13 cellular contexts compared by ENCODE assay signal in the genomic region with DNA sequence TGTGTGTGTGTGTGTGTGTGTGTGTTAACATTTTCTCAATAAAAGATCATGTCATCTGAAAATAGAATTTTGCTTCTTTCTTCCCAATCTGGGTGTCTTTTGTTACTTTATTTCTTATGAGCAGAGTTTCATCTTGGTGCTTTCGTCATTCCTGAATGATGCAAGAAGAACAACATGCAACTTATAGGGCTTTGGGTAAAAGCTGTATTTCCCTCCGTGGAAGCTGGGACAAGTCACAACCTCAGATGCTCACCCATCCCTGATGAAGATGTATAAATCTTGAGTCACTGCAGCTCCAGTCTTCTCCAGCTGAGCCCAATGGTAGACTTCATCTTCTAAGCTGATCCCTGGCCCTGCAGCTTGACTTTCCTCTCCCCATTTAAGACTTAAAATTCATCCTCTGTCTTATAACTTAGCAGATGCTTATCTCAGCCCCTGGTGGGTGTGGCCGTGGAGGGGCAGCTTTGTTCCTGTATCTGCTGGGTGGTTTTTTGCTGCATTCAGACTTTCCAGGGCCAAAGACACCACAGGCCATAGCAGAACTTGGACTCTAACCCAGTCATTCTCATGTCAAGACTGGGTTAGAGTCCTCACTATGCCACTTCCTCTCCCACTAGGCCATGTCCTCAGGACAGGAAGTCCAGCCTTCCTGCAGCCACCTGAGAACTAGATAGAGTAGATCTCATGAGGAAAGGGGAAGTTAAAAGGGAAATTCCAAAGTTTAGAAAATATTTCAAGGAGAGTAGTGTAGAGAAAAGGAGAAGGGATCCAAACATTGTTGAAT.
DNase-seq lines count a peak whose midpoint lies in the region; ATAC-seq and TF ChIP-seq lines count a peak whose summit lies in the region.
"Had no signal": no experiment of that assay in that cellular context is flagged by ENCODE, and none has a peak within 500 bp of the region (broad histone marks: within the 10 kb centered on the region; RNA-seq: fewer than 3 reads in every experiment).

No MANE protein-coding gene starts in this region.

- ATAC-seq in GM18909 (IDR thresholded peaks at IDR 0.05; ENCODE audit: poor library complexity, unreplicated experiment), result peak; percentile 49
- ATAC-seq in HG02884 (IDR thresholded peaks at IDR 0.05; ENCODE audit: unreplicated experiment), result peak; percentile 59
- ATAC-seq: WTC11 had no signal

- no peak for TF ChIP-seq CTCF in OCI-LY7 (conservative IDR thresholded peaks at IDR 0.05; ENCODE audit: low read length)

- H3K36me3 ChIP-seq in OCI-LY7 (ENCODE audit: insufficient read depth, low read length), result no peaks in the 10 kb centered on the region
- H3K36me3 ChIP-seq: HAP-1, prostate gland had no signal

- H3K4me3 ChIP-seq in OCI-LY7 (ENCODE audit: low read depth, low read length, poor library complexity, severe bottlenecking), result no peak overlapping the region
- H3K4me3 ChIP-seq in skeletal muscle cell (ENCODE audit: low read depth, low read length), result no peak overlapping the region
- H3K4me3 ChIP-seq: HAP-1, prostate gland, testis had no signal

- intact Hi-C loops in OCI-LY7 (cut with micrococcal nuclease; ENCODE audit: unreplicated experiment), result no loop called here

- H3K9me3 ChIP-seq in OCI-LY7 (ENCODE audit: low read length), result no peaks in the 10 kb centered on the region
- H3K9me3 ChIP-seq: HAP-1, prostate gland, testis had no signal

- no peaks in the 10 kb centered on the region for H4K20me1 ChIP-seq in OCI-LY7 (ENCODE audit: insufficient read depth, low read length)

- CTCF ChIA-PET in OCI-LY7 (lab: Charles Lee; ENCODE audit: unreplicated experiment), result no interaction called here

- peak overlapping the region; percentile 39; the same call in 1 of the 2 replicates for H3K4me2 ChIP-seq in OCI-LY7 (ENCODE audit: low read length)

- no peaks in the 10 kb centered on the region for H3K9me2 ChIP-seq in OCI-LY7 (ENCODE audit: insufficient read depth, low read length)

- H2AFZ ChIP-seq in OCI-LY7 (ENCODE audit: low read length), result peak overlapping the region; percentile 44; the same call in 1 of the 2 replicates

- BruUV-seq in OCI-LY7 (replicated peaks; lab: Mats Ljungman, UMichigan), result no TSS peak

- no peak overlapping the region for H3K27ac ChIP-seq in OCI-LY7 (ENCODE audit: low read depth, low read length, poor library complexity, severe bottlenecking)
- H3K27ac ChIP-seq: prostate gland, testis had no signal

- peaks cover 31% of the 10 kb centered on the region for H3K4me1 ChIP-seq in OCI-LY7 (ENCODE audit: insufficient read depth, low read length, poor library complexity, severe bottlenecking)
- H3K4me1 ChIP-seq: HAP-1, prostate gland, testis had no signal

- DNase-seq in OCI-LY7 (ENCODE audit: low spot score) (peak; percentile 36), skeletal muscle cell (ENCODE audit: low read depth) (peak; percentile 21), NCI-H1105 (lab: John Stamatoyannopoulos, UW) (no peak), T1000 (lab: John Stamatoyannopoulos, UW) (no peak), NCI-H128 (lab: John Stamatoyannopoulos, UW; ENCODE audit: unreplicated experiment) (no peak)
- DNase-seq: glutamatergic neuron, NCI-H226, testis had no signal

- POLR2A ChIA-PET in OCI-LY7 (lab: Charles Lee), result interaction anchor here (0.5 to 0.7 kb wide), 2 partner anchors 12 to 694 kb away, joined by 4 to 6 read pairs; no protein-coding TSS in a partner anchor

- H3K79me2 ChIP-seq in OCI-LY7 (ENCODE audit: insufficient read depth, low read depth, low read length), result no peaks in the 10 kb centered on the region

Comparison
In these comparisons a context has a peak if more than half of its experiments do, and no peak if none do; other contexts are left out.
1. DNase-seq: peak in OCI-LY7 (single experiment) and skeletal muscle cell (single experiment); none in NCI-H1105 (single experiment), T1000 (single experiment) and NCI-H128 (single experiment).